ENCODE assay signal across 1 cellular context in the genomic region with DNA sequence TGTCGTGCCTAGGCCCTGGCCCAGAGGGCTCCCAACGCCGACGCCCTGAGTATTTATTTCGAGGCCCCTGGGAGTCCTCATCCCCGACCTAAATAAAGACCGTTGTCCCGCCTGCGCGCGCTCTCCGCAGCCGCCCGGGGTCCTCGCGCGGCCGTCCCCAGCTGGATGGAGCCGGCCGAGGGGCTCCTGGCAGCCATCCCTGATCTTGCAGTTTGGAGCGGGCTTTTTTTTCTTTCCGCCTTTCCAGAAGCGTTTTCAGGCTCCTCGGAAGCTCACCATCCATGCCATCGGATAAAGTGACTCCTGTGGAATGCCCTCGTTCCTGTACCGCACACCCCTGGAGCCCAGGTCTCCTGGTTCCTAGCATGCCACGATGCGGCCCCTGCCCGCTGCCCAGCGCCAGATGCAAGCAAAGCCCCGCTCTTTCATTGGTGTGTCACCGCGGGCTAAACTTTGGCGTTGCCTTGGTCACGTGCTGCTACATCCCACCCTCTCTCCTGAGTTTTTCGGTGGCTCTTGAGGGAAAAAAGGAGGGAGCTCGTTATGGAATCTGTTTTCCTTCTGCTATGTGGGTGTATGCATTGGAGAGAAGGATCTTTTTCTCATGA.
TF ChIP-seq lines count a peak whose summit lies in the region.

No MANE protein-coding gene starts in this region.

TF ChIP-seq in H1, 55 proteins besides CTCF, POLR2A, EP300 and RAD21:
- peak; percentile 55 for TF ChIP-seq ASH2L (IDR thresholded peaks at IDR 0.05; ENCODE audit: low read length)
- TF ChIP-seq E2F6 (IDR thresholded peaks at IDR 0.05): peak; percentile 97
- peak; percentile 34 for TF ChIP-seq EZH2 (IDR thresholded peaks at IDR 0.05; ENCODE audit: low read depth, low read length, severe bottlenecking)
- TF ChIP-seq RFX5 (IDR thresholded peaks at IDR 0.05; ENCODE audit: borderline replicate concordance, low read depth, low read length): no peak
- TF ChIP-seq MAX (IDR thresholded peaks at IDR 0.05): peak; percentile 97
- TF ChIP-seq POU5F1 (IDR thresholded peaks at IDR 0.05; ENCODE audit: low read depth, low read length): no peak
- peak; percentile 72; the same call in 1 of the 2 replicates for TF ChIP-seq TAF1 (IDR thresholded peaks at IDR 0.05; ENCODE audit: low read depth, low read length)
- TF ChIP-seq, protein P1, sequence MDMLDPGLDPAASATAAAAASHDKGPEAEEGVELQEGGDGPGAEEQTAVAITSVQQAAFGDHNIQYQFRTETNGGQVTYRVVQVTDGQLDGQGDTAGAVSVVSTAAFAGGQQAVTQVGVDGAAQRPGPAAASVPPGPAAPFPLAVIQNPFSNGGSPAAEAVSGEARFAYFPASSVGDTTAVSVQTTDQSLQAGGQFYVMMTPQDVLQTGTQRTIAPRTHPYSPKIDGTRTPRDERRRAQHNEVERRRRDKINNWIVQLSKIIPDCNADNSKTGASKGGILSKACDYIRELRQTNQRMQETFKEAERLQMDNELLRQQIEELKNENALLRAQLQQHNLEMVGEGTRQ (IDR thresholded peaks at IDR 0.05; ENCODE audit: low read length): peak; percentile 88
- 0 out of 2 replicates have a peak, but pooled peaks have one; percentile 22 for TF ChIP-seq SP1 (IDR thresholded peaks at IDR 0.05; ENCODE audit: low read depth, low read length)
- TF ChIP-seq HDAC2 (IDR thresholded peaks at IDR 0.05; ENCODE audit: borderline replicate concordance in 1 of 2, low read depth in 2 of 2, low read length in 2 of 2): peak in 1 of 2 experiments; percentile 85; a peak in 2 of 4 replicates
- no peak for TF ChIP-seq GABPA (IDR thresholded peaks at IDR 0.05; ENCODE audit: borderline replicate concordance, insufficient read depth, low read length)
- 0 out of 2 replicates have a peak, but pooled peaks have one; percentile 29 for TF ChIP-seq SP4 (IDR thresholded peaks at IDR 0.05; ENCODE audit: low read length)
- peak; percentile 61 for TF ChIP-seq TBP (IDR thresholded peaks at IDR 0.05; ENCODE audit: low read depth, low read length)
- peak; percentile 85 for TF ChIP-seq POLR2AphosphoS5 (IDR thresholded peaks at IDR 0.05; ENCODE audit: low read depth, low read length)
- TF ChIP-seq CREB1 (IDR thresholded peaks at IDR 0.05): peak; percentile 57; the same call in 1 of the 2 replicates
- TF ChIP-seq ATF3 (IDR thresholded peaks at IDR 0.05; ENCODE audit: insufficient read depth, low read depth, low read length): peak; percentile 76
- TF ChIP-seq KDM5A (IDR thresholded peaks at IDR 0.05; ENCODE audit: low read length): no peak
